ENCODE assay signal across 8 cellular contexts in genomic region chr4:147057631-147057980, GRCh38.
DNase-seq lines count a peak whose midpoint lies in the region; ATAC-seq and TF ChIP-seq lines count a peak whose summit lies in the region.

No MANE protein-coding gene starts in this region.

- intact Hi-C loops in spleen (cut with DNase I; ENCODE audit: low total_unique reads), result no loop called here

- no peak for TF ChIP-seq CTCF in fibroblast of pulmonary artery (IDR thresholded peaks at IDR 0.05; ENCODE audit: low read length, missing control alignments)
- TF ChIP-seq CTCF in spleen (IDR thresholded peaks at IDR 0.05 in 8 of 11, conservative IDR thresholded peaks at IDR 0.05 in 3 of 11), result no peak

- DNase-seq in SK-N-MC (ENCODE audit: low read depth, low spot score), result peak; percentile 64
- peak; percentile 52 for DNase-seq in fibroblast of pulmonary artery (ENCODE audit: low read depth)
- no peak for DNase-seq in spleen
- DNase-seq in NCI-H748 treated with DMSO at 0.1 percent for 48 hours (lab: John Stamatoyannopoulos, UW), result no peak
- DNase-seq in NCI-H345 treated with DMSO at 0.1 percent for 48 hours (lab: John Stamatoyannopoulos, UW; ENCODE audit: unreplicated experiment), result no peak
- DNase-seq in NCI-H1092 (lab: John Stamatoyannopoulos, UW), result no peak

- no peaks in the 10 kb centered on the region; the same call in 1 of the 2 replicates for H3K36me3 ChIP-seq in SK-N-MC (ENCODE audit: insufficient read depth, low read length)
- no peaks in the 10 kb centered on the region for H3K36me3 ChIP-seq in spleen

- H3K27me3 ChIP-seq in spleen (replicated peaks in 1 of 7), result no peaks in the 10 kb centered on the region

- H3K27ac ChIP-seq in SK-N-MC (peak overlapping the region; percentile 97), spleen (peak overlapping the region; percentile 16 to 71 (median 64))

- H3K9me3 ChIP-seq in SK-N-MC (ENCODE audit: low read depth, low read length) (no peaks in the 10 kb centered on the region), spleen (no peaks in the 10 kb centered on the region)

- 19 to 29% (median 27%) methylated on average over 5 of the region's 5 CpGs for WGBS in spleen, 5 donors

- TF ChIP-seq POLR2A in spleen (IDR thresholded peaks at IDR 0.05), result no peak

- H3K4me3 ChIP-seq in SK-N-MC, result peak overlapping the region; percentile 69
- peak overlapping the region; percentile 24 for H3K4me3 ChIP-seq in fibroblast of pulmonary artery (replicated peaks; ENCODE audit: low read depth, low read length)
- peak overlapping the region; percentile 0 to 58 (median 28) for H3K4me3 ChIP-seq in spleen

- H3K4me1 ChIP-seq in spleen, result peaks cover 0 to 20% (median 8%) of the 10 kb centered on the region in 6 donors

- ATAC-seq in GM21723 (IDR thresholded peaks at IDR 0.05; ENCODE audit: unreplicated experiment), result peak; percentile 34
- no peak for ATAC-seq in HG03520 (IDR thresholded peaks at IDR 0.05; ENCODE audit: unreplicated experiment)

- peak overlapping the region; percentile 80 for H3K9ac ChIP-seq in SK-N-MC (ENCODE audit: insufficient read length)

Comparison
In these comparisons a context has a peak if more than half of its experiments do, and no peak if none do; other contexts are left out.
1. DNase-seq: peak in SK-N-MC (single experiment) and fibroblast of pulmonary artery (single experiment); none in spleen (single experiment), NCI-H748 treated with DMSO at 0.1 percent for 48 hours (single experiment), NCI-H345 treated with DMSO at 0.1 percent for 48 hours (single experiment) and NCI-H1092 (single experiment).
2. Peak in every context shown above with its lines, with median percentiles within 50 percentile points of each other: H3K4me3 ChIP-seq.